10 cellular contexts compared by ENCODE assay signal in the genomic region with DNA sequence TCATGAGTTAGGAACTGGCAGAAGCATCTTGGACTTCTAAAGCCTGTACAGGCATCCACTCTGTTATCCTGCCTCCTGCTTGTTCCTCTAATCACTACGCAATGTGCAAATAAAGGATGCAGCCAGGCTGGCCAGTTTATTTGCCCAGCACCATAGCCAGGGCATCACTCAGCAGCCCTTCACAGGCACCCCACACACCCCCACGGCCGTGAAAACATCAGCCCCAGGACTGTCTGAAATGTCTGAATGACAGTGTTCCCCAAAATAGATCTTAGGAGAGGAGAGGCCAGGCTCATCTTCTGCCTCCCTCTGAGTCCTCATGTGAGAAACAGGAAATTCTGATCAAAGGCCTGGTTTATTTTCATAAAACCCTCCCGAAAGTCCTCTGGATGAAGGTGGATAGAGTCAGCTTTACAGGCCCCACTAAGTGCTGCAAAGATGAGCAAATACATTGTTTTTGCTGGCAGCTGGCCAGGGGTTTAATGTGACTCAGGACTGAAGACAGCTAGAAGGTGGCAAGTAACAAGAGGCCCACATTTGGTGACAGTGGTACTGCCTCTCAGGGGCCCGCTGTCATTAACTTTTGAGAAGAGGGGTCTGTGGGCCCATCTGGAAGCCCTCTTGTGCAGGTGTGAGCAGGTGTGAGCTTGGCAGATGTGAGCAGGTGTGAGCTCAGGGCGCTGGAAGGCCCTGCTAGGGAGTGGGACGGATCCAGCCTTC. TPM values are rescaled to one million over a fixed set of nuclear protein-coding genes. Genes with fewer than 3 reads are reported as not detected.
DNase-seq lines count a peak whose midpoint lies in the region; ATAC-seq and TF ChIP-seq lines count a peak whose summit lies in the region.
"Had no signal": no experiment of that assay in that cellular context is flagged by ENCODE, and none has a peak within 500 bp of the region (broad histone marks: within the 10 kb centered on the region; RNA-seq: fewer than 3 reads in every experiment).

No MANE protein-coding gene starts in this region.

- peaks cover 45% of the 10 kb centered on the region for H3K4me1 Mint-ChIP-seq in activated T-helper 1 cell treated with anti-CD3 and anti-CD28 coated beads, Interleukin-12 subunit alpha, Interleukin-12 subunit beta, Interleukin-2, Interleukin-4 antibody, amounts not matched to agents 30 ng/mL and 10 ng/mL and 1 ng/mL, durations not matched to agents 14 hours and 24 hours and 36 hours (ENCODE audit: low read depth)

- H3K27me3 ChIP-seq in right atrium auricular region: no peaks in the 10 kb centered on the region
- H3K27me3 ChIP-seq: colonic mucosa had no signal

- no peak overlapping the region for H3K4me3 ChIP-seq in right atrium auricular region
- H3K4me3 ChIP-seq: colonic mucosa had no signal

- H3K27me3 Mint-ChIP-seq in activated T-helper 1 cell treated with anti-CD3 and anti-CD28 coated beads, Interleukin-12 subunit alpha, Interleukin-12 subunit beta, Interleukin-2, Interleukin-4 antibody, amounts not matched to agents 30 ng/mL and 10 ng/mL and 1 ng/mL, durations not matched to agents 14 hours and 24 hours and 36 hours (ENCODE audit: insufficient read depth): peaks cover 10% of the 10 kb centered on the region

- H3K9me3 Mint-ChIP-seq in activated T-helper 1 cell treated with anti-CD3 and anti-CD28 coated beads, Interleukin-12 subunit alpha, Interleukin-12 subunit beta, Interleukin-2, Interleukin-4 antibody, amounts not matched to agents 30 ng/mL and 10 ng/mL and 1 ng/mL, durations not matched to agents 14 hours and 24 hours and 36 hours: no peaks in the 10 kb centered on the region

- H3K36me3 ChIP-seq in right atrium auricular region: no peaks in the 10 kb centered on the region
- H3K36me3 ChIP-seq: colonic mucosa had no signal

- H3K4me1 ChIP-seq in right atrium auricular region: peaks cover 0 to 10% of the 10 kb centered on the region in 2 donors
- H3K4me1 ChIP-seq: colonic mucosa had no signal

- TF ChIP-seq CTCF in GM10266 (IDR thresholded peaks at IDR 0.05; ENCODE audit: control insufficient read depth, insufficient read depth, low read depth, missing control alignments): no peak
- TF ChIP-seq CTCF in right atrium auricular region (IDR thresholded peaks at IDR 0.05): no peak

- DNase-seq in GM10266 (ENCODE audit: extremely low spot score) (peak; percentile 62), NCI-H2171 (lab: John Stamatoyannopoulos, UW) (peak; percentile 44), cerebellar nuclear complex (lab: John Stamatoyannopoulos, UW) (no peak), right atrium auricular region (ENCODE audit: low spot score) (no peak), OCI-M1 (lab: John Stamatoyannopoulos, UW) (no peak)
- no peak for DNase-seq in activated T-helper 1 cell treated with anti-CD3 and anti-CD28 coated beads, Interleukin-12 subunit alpha, Interleukin-12 subunit beta, Interleukin-2, Interleukin-4 antibody, amounts not matched to agents 30 ng/mL and 10 ng/mL and 1 ng/mL, durations not matched to agents 14 hours and 24 hours and 36 hours (ENCODE audit: low spot score)
- peak; percentile 82 for DNase-seq in stimulated activated CD4-positive, alpha-beta T cell treated with anti-CD3 and anti-CD28 coated beads, Interleukin-15, amount 100 ng/mL, for 24 hours
- DNase-seq: colonic mucosa, retina had no signal

- no peak for ATAC-seq in HG02571 (IDR thresholded peaks at IDR 0.05; ENCODE audit: unreplicated experiment)

- no peaks in the 10 kb centered on the region for H3K9me3 ChIP-seq in right atrium auricular region
- H3K9me3 ChIP-seq: colonic mucosa had no signal

- H3K36me3 Mint-ChIP-seq in activated T-helper 1 cell treated with anti-CD3 and anti-CD28 coated beads, Interleukin-12 subunit alpha, Interleukin-12 subunit beta, Interleukin-2, Interleukin-4 antibody, amounts not matched to agents 30 ng/mL and 10 ng/mL and 1 ng/mL, durations not matched to agents 14 hours and 24 hours and 36 hours (ENCODE audit: low read depth): no peaks in the 10 kb centered on the region

- H3K4me3 Mint-ChIP-seq in activated T-helper 1 cell treated with anti-CD3 and anti-CD28 coated beads, Interleukin-12 subunit alpha, Interleukin-12 subunit beta, Interleukin-2, Interleukin-4 antibody, amounts not matched to agents 30 ng/mL and 10 ng/mL and 1 ng/mL, durations not matched to agents 14 hours and 24 hours and 36 hours: no peak overlapping the region

- peak overlapping the region; percentile 67 for H3K27ac Mint-ChIP-seq in activated T-helper 1 cell treated with anti-CD3 and anti-CD28 coated beads, Interleukin-12 subunit alpha, Interleukin-12 subunit beta, Interleukin-2, Interleukin-4 antibody, amounts not matched to agents 30 ng/mL and 10 ng/mL and 1 ng/mL, durations not matched to agents 14 hours and 24 hours and 36 hours

- H3K27ac ChIP-seq in right atrium auricular region: no peak overlapping the region
- H3K27ac ChIP-seq: colonic mucosa had no signal

- intact Hi-C loops in activated T-helper 1 cell treated with anti-CD3 and anti-CD28 coated beads, Interleukin-12 subunit alpha, Interleukin-12 subunit beta, Interleukin-2, Interleukin-4 antibody, amounts not matched to agents 30 ng/mL and 10 ng/mL and 1 ng/mL, durations not matched to agents 14 hours and 24 hours and 36 hours (cut with micrococcal nuclease): loop anchor here (1.0 kb wide), 3 partner anchors 13 to 75 kb away; no protein-coding TSS in a partner anchor

RNA-seq across cellular contexts. Expression of a gene that starts 32.9 kb away (rescaled TPM):
- total RNA-seq in activated T-helper 1 cell treated with anti-CD3 and anti-CD28 coated beads, Interleukin-12 subunit alpha, Interleukin-12 subunit beta, Interleukin-2, Interleukin-4 antibody, amounts not matched to agents 30 ng/mL and 10 ng/mL and 1 ng/mL, durations not matched to agents 14 hours and 24 hours and 36 hours: not detected in 2 replicates
- under 1 TPM in 1 of 2 donors, not detected in 1; 0.24 TPM for total RNA-seq in right atrium auricular region

Comparison
In these comparisons a context has a peak if more than half of its experiments do, and no peak if none do; other contexts are left out.
1. DNase-seq: peak in GM10266 (single experiment), NCI-H2171 (single experiment) and stimulated activated CD4-positive, alpha-beta T cell treated with anti-CD3 and anti-CD28 coated beads, Interleukin-15, amount 100 ng/mL, for 24 hours (single experiment); none in activated T-helper 1 cell treated with anti-CD3 and anti-CD28 coated beads, Interleukin-12 subunit alpha, Interleukin-12 subunit beta, Interleukin-2, Interleukin-4 antibody, amounts not matched to agents 30 ng/mL and 10 ng/mL and 1 ng/mL, durations not matched to agents 14 hours and 24 hours and 36 hours (single experiment), cerebellar nuclear complex (0 of 2), right atrium auricular region (single experiment) and OCI-M1 (single experiment).